In the genomic region with DNA sequence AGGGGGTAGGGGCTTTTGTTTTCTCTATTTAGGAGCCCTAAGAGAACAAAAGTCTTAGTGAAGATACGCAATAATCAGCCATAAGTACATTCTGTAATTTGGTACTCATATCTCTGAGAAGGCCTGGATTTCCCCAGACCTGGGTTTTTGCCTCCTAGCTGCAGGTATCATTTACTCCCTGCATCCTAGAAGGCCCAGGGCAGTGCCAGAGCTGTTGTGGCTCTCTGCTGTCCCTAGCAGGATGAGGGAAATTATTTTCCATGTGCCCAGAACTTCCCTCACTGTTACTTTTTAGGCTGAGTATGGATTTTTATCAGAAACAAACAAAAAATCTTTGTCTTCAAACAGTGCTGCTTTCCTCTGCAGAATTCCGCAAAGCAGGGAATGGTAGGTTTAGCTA, we compare ENCODE assay signal across 13 cellular contexts.
DNase-seq lines count a peak whose midpoint lies in the region; ATAC-seq and TF ChIP-seq lines count a peak whose summit lies in the region.
"Had no signal": no experiment of that assay in that cellular context is flagged by ENCODE, and none has a peak within 500 bp of the region (broad histone marks: within the 10 kb centered on the region; RNA-seq: fewer than 3 reads in every experiment).

No MANE protein-coding gene starts in this region.

- no peak overlapping the region for H2BK120ac ChIP-seq in H9 (ENCODE audit: low read depth, low read length, poor library complexity, severe bottlenecking)

- H3K27me3 Mint-ChIP-seq in H9 (ENCODE audit: low read depth) = peaks cover 34% of the 10 kb centered on the region
- H3K27me3 Mint-ChIP-seq: B cell had no signal

- no peak overlapping the region for H3K27ac ChIP-seq in H9 (ENCODE audit: insufficient read length, low read depth, low read length)
- H3K27ac ChIP-seq: C4-2B had no signal

- in situ Hi-C loops in ACHN (cut with HindIII; ENCODE audit: low pct_ligation_motif_present, low pct_unique_long_range_greater_than_20kb, low sequenced_read_pairs) = no loop called here

- H4K20me1 ChIP-seq in H9 (ENCODE audit: control insufficient read depth, insufficient read depth, insufficient read length) = no peaks in the 10 kb centered on the region

- no peaks in the 10 kb centered on the region for H3K9me3 ChIP-seq in H9 (ENCODE audit: control insufficient read depth, low read depth, low read length)

- H2BK12ac ChIP-seq in H9 (ENCODE audit: insufficient read length, low read depth, low read length) = no peak overlapping the region

- H3K4me3 Mint-ChIP-seq in H9 = no peak overlapping the region
- H3K4me3 Mint-ChIP-seq: B cell; CD8-positive, alpha-beta T cell had no signal

- no peaks in the 10 kb centered on the region for H3K36me3 Mint-ChIP-seq in H9 (ENCODE audit: insufficient read depth in 1 of 3, low read depth in 3 of 3)
- H3K36me3 Mint-ChIP-seq: CD8-positive, alpha-beta T cell had no signal

- WGBS in H9 (ENCODE audit: extremely low coverage, insufficient read length, low lambda C conversion rate) = no CpG with 5 or more reads among the region's 2 CpGs

- no peak overlapping the region for H4K91ac ChIP-seq in H9 (ENCODE audit: insufficient read length, low read depth, low read length)

- no peak overlapping the region for H2BK5ac ChIP-seq in H9 (ENCODE audit: insufficient read length, low read length)

- no peak overlapping the region for H3K14ac ChIP-seq in H9 (ENCODE audit: insufficient read depth, low read length)

- no peak overlapping the region for H2BK20ac ChIP-seq in H9 (ENCODE audit: low read depth, low read length, poor library complexity, severe bottlenecking)

- H3K9ac ChIP-seq in H9 (ENCODE audit: extremely low read depth, insufficient read length, low read length) = no peak overlapping the region

- DNase-seq in ACHN (peak; percentile 46), H9 (no peak), astrocyte of the hippocampus (ENCODE audit: low read depth, low spot score) (peak; percentile 1), iPS-NIHi7 (ENCODE audit: extremely low spot score) (peak; percentile 12), NCI-H2171 (lab: John Stamatoyannopoulos, UW) (no peak)
- DNase-seq in activated naive CD4-positive, alpha-beta T cell treated with anti-CD3 and anti-CD28 coated beads, Interleukin-2, amount 50 U/mL, for 16 hours = no peak
- DNase-seq: CD8-positive, alpha-beta T cell; COR-L47; DND-41; GDM1 had no signal

- H3K27me3 ChIP-seq in H9 (ENCODE audit: insufficient read depth, low read length) = no peaks in the 10 kb centered on the region

- H3K4ac ChIP-seq in H9 (ENCODE audit: low read depth, low read length) = no peak overlapping the region

- H3K4me1 ChIP-seq in H9 (ENCODE audit: insufficient read depth, low read length) = no peaks in the 10 kb centered on the region

- H3K27ac Mint-ChIP-seq in H9 = no peak overlapping the region
- H3K27ac Mint-ChIP-seq: B cell; CD8-positive, alpha-beta T cell had no signal

- no peaks in the 10 kb centered on the region for H3K23me2 ChIP-seq in H9 (ENCODE audit: insufficient read length, low read depth, low read length, poor library complexity, severe bottlenecking)

- H3T11ph ChIP-seq in H9 (ENCODE audit: low read length) = no peak overlapping the region

- H3K23ac ChIP-seq in H9 (ENCODE audit: insufficient read length, low read depth, low read length) = no peak overlapping the region

- H2AK5ac ChIP-seq in H9 (ENCODE audit: insufficient read length, low read length) = no peak overlapping the region

- TF ChIP-seq CTCF in H9 (conservative IDR thresholded peaks at IDR 0.05) = 0 out of 3 replicates have a peak, but pooled peaks have one; percentile 17

- H4K5ac ChIP-seq in H9 (ENCODE audit: insufficient read length, low read depth, low read length) = no peak overlapping the region

- no peak overlapping the region for H2AFZ ChIP-seq in H9 (ENCODE audit: low read length)

- H3K79me2 ChIP-seq in H9 (ENCODE audit: insufficient read depth, low read length) = no peaks in the 10 kb centered on the region

- no peak overlapping the region for H3K4me2 ChIP-seq in H9 (ENCODE audit: insufficient read depth, insufficient read length, low read length)

- no peak for ATAC-seq in HG03432 (IDR thresholded peaks at IDR 0.05; ENCODE audit: unreplicated experiment)
- ATAC-seq: CD8-positive, alpha-beta T cell had no signal

- H3K79me1 ChIP-seq in H9 (ENCODE audit: insufficient read depth, low read depth, low read length, poor library complexity, severe bottlenecking) = no peaks in the 10 kb centered on the region

- H3K18ac ChIP-seq in H9 (ENCODE audit: insufficient read length, low read depth, low read length) = no peak overlapping the region

- H3K9me3 Mint-ChIP-seq in H9 = no peaks in the 10 kb centered on the region

- no peak overlapping the region for H3K56ac ChIP-seq in H9 (ENCODE audit: insufficient read length, low read depth, low read length)

- H4K8ac ChIP-seq in H9 (replicated peaks; ENCODE audit: insufficient read length, low read depth, low read length) = no peak overlapping the region

- no peak overlapping the region for H2BK15ac ChIP-seq in H9 (ENCODE audit: low read depth, low read length)

- H3K4me1 Mint-ChIP-seq in H9 = no peaks in the 10 kb centered on the region
- H3K4me1 Mint-ChIP-seq: B cell had no signal

Comparison
In these comparisons a context has a peak if more than half of its experiments do, and no peak if none do; other contexts are left out.
1. DNase-seq: peak in ACHN (single experiment), astrocyte of the hippocampus (single experiment) and iPS-NIHi7 (single experiment); none in H9 (single experiment), NCI-H2171 (single experiment) and activated naive CD4-positive, alpha-beta T cell treated with anti-CD3 and anti-CD28 coated beads, Interleukin-2, amount 50 U/mL, for 16 hours (single experiment).